21 cellular contexts compared by ENCODE assay signal in genomic region chr16:46730126-46730525, GRCh38. TPM values are rescaled to one million over a fixed set of nuclear protein-coding genes. Genes with fewer than 3 reads are reported as not detected.
"Had no signal": no experiment of that assay in that cellular context is flagged by ENCODE, and none has a peak within 500 bp of the region (broad histone marks: within the 10 kb centered on the region; RNA-seq: fewer than 3 reads in every experiment).

No MANE protein-coding gene starts in this region.

- ATAC-seq: foreskin keratinocyte; left colon; natural killer cell treated with Interleukin-12 subunit alpha and Interleukin-12 subunit beta and Interleukin-15 and Interleukin-18, amount 100 ng/mL, for 72 hours; pancreas; stimulated activated naive B cell treated with anti-CD40 and anti-IgM and Interleukin-4, amounts not matched to agents 10 μg/mL and 1 μg/mL and 100 μg/mL, for 72 hours had no signal

- H3K36me3 ChIP-seq: colonic mucosa, neural progenitor cell, pancreas, right lobe of liver, tibial artery, upper lobe of left lung, uterus had no signal

- H3K9me3 ChIP-seq: colonic mucosa, pancreas, right lobe of liver, upper lobe of left lung, uterus had no signal

- DNase-seq: colonic mucosa; effector CD4-positive, alpha-beta T cell; endodermal cell; erythroblast; foreskin keratinocyte; hippocampal formation; left colon; occipital lobe; pancreas; stimulated activated CD4-positive, alpha-beta T cell treated with anti-CD3 and anti-CD28 coated beads, Interleukin-15, amount 100 ng/mL, for 24 hours; stimulated activated CD4-positive, alpha-beta T cell treated with anti-CD3 and anti-CD28 coated beads, Interleukin-1b, Interleukin-23, amount 100 ng/mL, for 48 hours; stimulated activated CD4-positive, alpha-beta T cell treated with anti-CD3 and anti-CD28 coated beads, Interleukin-4, amount 100 ng/mL, for 24 hours; stimulated activated naive B cell treated with anti-CD40 and anti-IgM and Interleukin-4, amounts not matched to agents 10 μg/mL and 1 μg/mL and 100 μg/mL, for 72 hours; tibial artery; uterus had no signal

- H3K4me1 ChIP-seq: colonic mucosa, foreskin keratinocyte, neural progenitor cell, pancreas, right lobe of liver, tibial artery, upper lobe of left lung, uterus had no signal

- H3K27ac ChIP-seq: colonic mucosa, foreskin keratinocyte, neural progenitor cell, pancreas, right lobe of liver, tibial artery, upper lobe of left lung, uterus had no signal

- H3K4me3 ChIP-seq: colonic mucosa, neural progenitor cell, pancreas, right lobe of liver, tibial artery, upper lobe of left lung, uterus had no signal

- H3K27me3 ChIP-seq: colonic mucosa, foreskin keratinocyte, neural progenitor cell, pancreas, right lobe of liver, tibial artery, upper lobe of left lung, uterus had no signal

RNA-seq across cellular contexts. Expression of gene MYLK3, which starts 18.0 kb away (rescaled TPM):
- total RNA-seq: endothelial cell of umbilical vein, kidney epithelial cell had no signal
- polyA plus RNA-seq: endothelial cell of umbilical vein, foreskin keratinocyte had no signal
